Comparison of ENCODE assay signal across 8 cellular contexts in genomic region chr7:76318488-76319353, GRCh38. TPM values are rescaled to one million over a fixed set of nuclear protein-coding genes. Genes with fewer than 3 reads are reported as not detected.
DNase-seq lines count a peak whose midpoint lies in the region; ATAC-seq and TF ChIP-seq lines count a peak whose summit lies in the region.

No MANE protein-coding gene starts in this region.

- TF ChIP-seq POLR2A in suprapubic skin (IDR thresholded peaks at IDR 0.05): no peak

- H3K27me3 ChIP-seq in suprapubic skin: no peaks in the 10 kb centered on the region

- H3K27me3 Mint-ChIP-seq in natural killer cell (ENCODE audit: low read depth in 2 of 2): no peaks in the 10 kb centered on the region

- peak overlapping the region; percentile 66 for H3K4me3 ChIP-seq in suprapubic skin

- peak; percentile 28 for DNase-seq in DMS114 treated with DMSO at 0.1 percent for 48 hours (lab: John Stamatoyannopoulos, UW; ENCODE audit: unreplicated experiment)
- DNase-seq in HPDE6-E6E7 (ENCODE audit: extremely low spot score): peak; percentile 83
- peak; percentile 94 for DNase-seq in OCI-M1 (lab: John Stamatoyannopoulos, UW)
- DNase-seq in activated T-cell treated with anti-CD3 and anti-CD28 coated beads, Interleukin-2, amount 50 U/mL, for 48 hours: peak; percentile 82
- DNase-seq in fibroblast of gingiva (ENCODE audit: low read depth): peak; percentile 97
- peak; percentile 58 for DNase-seq in natural killer cell
- peak; percentile 90 to 91 for DNase-seq in suprapubic skin (ENCODE audit: low spot score in 2 of 2)

- H3K27ac ChIP-seq in suprapubic skin: peak overlapping the region; percentile 87

- H3K36me3 ChIP-seq in suprapubic skin: no peaks in the 10 kb centered on the region

- H3K4me1 Mint-ChIP-seq in natural killer cell: peaks cover 29 to 31% of the 10 kb centered on the region in 2 donors

- WGBS in suprapubic skin: 6% methylated on average over 24 of the region's 25 CpGs

- ATAC-seq in GM21367 (IDR thresholded peaks at IDR 0.05; ENCODE audit: unreplicated experiment) (peak; percentile 39), natural killer cell (peak; percentile 41 to 60 (median 45))

- H3K4me3 Mint-ChIP-seq in natural killer cell: peak overlapping the region; percentile 86

- H3K4me1 ChIP-seq in suprapubic skin: peaks cover 27% of the 10 kb centered on the region

- H3K9me3 ChIP-seq in suprapubic skin: no peaks in the 10 kb centered on the region

- TF ChIP-seq CTCF in natural killer cell (IDR thresholded peaks at IDR 0.05) (peak; percentile 24), suprapubic skin (IDR thresholded peaks at IDR 0.05) (peak; percentile 15 to 27)

- no peak for TF ChIP-seq EP300 in suprapubic skin (IDR thresholded peaks at IDR 0.05)

- intact Hi-C loops in natural killer cell (cut with micrococcal nuclease): loop anchor here (1.0 to 10.0 kb wide), 3 partner anchors 27 to 274 kb away; partner anchors contain the start of genes MDH2 and STYXL1

- H3K27ac Mint-ChIP-seq in natural killer cell: peak overlapping the region; percentile 84 to 96

- no peaks in the 10 kb centered on the region for H3K9me3 Mint-ChIP-seq in natural killer cell

- no peaks in the 10 kb centered on the region for H3K36me3 Mint-ChIP-seq in natural killer cell

RNA-seq across cellular contexts. Expression of gene HSPB1, which starts 16.2 kb away (rescaled TPM):
- total RNA-seq in natural killer cell (10 to 100 TPM; 14.4 to 15.9 (median 14.7) TPM), suprapubic skin (1,000 to 10,000 TPM in 3 of 4 donors, 100 to 1,000 TPM in 1; 981 to 2,288 (median 2,045) TPM)

RNA-seq across cellular contexts. Expression of gene YWHAG, which starts 40.1 kb away (rescaled TPM):
- total RNA-seq in natural killer cell (10 to 100 TPM; 21.4 to 28.9 (median 27.4) TPM), suprapubic skin (10 to 100 TPM; 47.4 to 67.6 (median 65.8) TPM)

Comparison
In these comparisons a context has a peak if more than half of its experiments do, and no peak if none do; other contexts are left out.
1. Peak in every context shown above with its lines: DNase-seq, ATAC-seq, H3K4me3 ChIP-seq and H3K27ac ChIP-seq.
2. DNase-seq: peak in every context shown above with its lines; median percentile 97 in fibroblast of gingiva; 94 in OCI-M1; 90 in suprapubic skin; 83 in HPDE6-E6E7; 82 in activated T-cell treated with anti-CD3 and anti-CD28 coated beads, Interleukin-2, amount 50 U/mL, for 48 hours; 58 in natural killer cell; 28 in DMS114 treated with DMSO at 0.1 percent for 48 hours.
3. RNA of gene HSPB1, which starts 16.2 kb away (total RNA-seq): 981 to 2,288 TPM in suprapubic skin; 14.4 to 15.9 TPM in natural killer cell; every median in the first group is over 10 times any median in the second.